Comparison of ENCODE assay signal across 8 cellular contexts in the genomic region with DNA sequence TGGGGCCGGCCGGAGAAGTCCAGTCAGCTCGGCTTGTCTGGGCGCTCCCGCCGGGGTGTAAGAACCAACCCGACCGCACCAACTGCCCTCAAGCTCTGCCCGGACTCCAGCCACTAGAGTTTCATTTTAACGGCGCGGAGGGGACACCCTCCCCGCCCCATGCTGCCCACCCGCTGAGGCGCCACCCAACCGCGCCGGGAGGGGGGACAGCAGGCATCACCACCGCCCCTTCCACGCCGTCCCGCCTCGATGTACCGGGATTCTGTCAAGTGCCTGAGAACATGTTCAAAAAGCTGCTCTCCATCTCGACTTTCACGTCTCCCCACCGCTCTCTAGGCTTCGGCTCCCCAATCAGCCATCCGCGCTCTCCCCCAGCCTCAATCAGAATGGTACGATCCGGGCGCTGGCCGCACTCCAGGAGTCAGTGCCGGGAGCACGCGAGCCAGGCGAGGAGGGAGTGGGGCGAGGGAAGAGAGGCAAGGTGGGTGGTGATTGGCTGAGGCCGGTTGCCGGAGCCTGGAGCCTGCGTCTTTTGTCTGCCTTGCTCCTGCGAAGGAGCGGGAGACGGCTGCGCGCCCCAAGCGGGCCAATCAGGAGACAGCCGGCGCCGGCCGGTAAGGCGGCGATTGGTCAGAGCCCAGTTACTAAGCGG. TPM values are rescaled to one million over a fixed set of nuclear protein-coding genes. Genes with fewer than 3 reads are reported as not detected.
DNase-seq lines count a peak whose midpoint lies in the region; ATAC-seq and TF ChIP-seq lines count a peak whose summit lies in the region.

A gene (minus strand): TSS at position 101 of the 652 bp plus-strand sequence. CDS start 677 bp downstream, outside the sequence.

- H3K36me3 Mint-ChIP-seq in nephron progenitor cell (ENCODE audit: low read depth): peaks cover 5% of the 10 kb centered on the region

- peak within 1 kb of the TSS; percentile 100 for H3K27ac Mint-ChIP-seq in nephron progenitor cell
- H3K27ac Mint-ChIP-seq in stimulated activated naive CD8-positive, alpha-beta T cell treated with anti-CD3 and anti-CD28 coated beads, Interleukin-15, amount 100 ng/mL, for 72 hours: peak within 1 kb of the TSS; percentile 99

- no peaks in the 10 kb centered on the region for H3K27me3 Mint-ChIP-seq in nephron progenitor cell (ENCODE audit: low read depth, poor library complexity)
- peaks cover 76% of the 10 kb centered on the region for H3K27me3 Mint-ChIP-seq in stimulated activated naive CD8-positive, alpha-beta T cell treated with anti-CD3 and anti-CD28 coated beads, Interleukin-15, amount 100 ng/mL, for 72 hours

- ATAC-seq in stimulated activated naive CD8-positive, alpha-beta T cell treated with anti-CD3 and anti-CD28 coated beads, Interleukin-15, amount 100 ng/mL, for 72 hours: peak; percentile 96

- TF ChIP-seq CTCF in nephron progenitor cell (IDR thresholded peaks at IDR 0.05): no peak

- H3K9me3 Mint-ChIP-seq in nephron progenitor cell: no peaks in the 10 kb centered on the region
- no peaks in the 10 kb centered on the region for H3K9me3 Mint-ChIP-seq in stimulated activated naive CD8-positive, alpha-beta T cell treated with anti-CD3 and anti-CD28 coated beads, Interleukin-15, amount 100 ng/mL, for 72 hours

- peaks cover 51% of the 10 kb centered on the region for H3K4me1 Mint-ChIP-seq in nephron progenitor cell
- peaks cover 41% of the 10 kb centered on the region for H3K4me1 Mint-ChIP-seq in stimulated activated naive CD8-positive, alpha-beta T cell treated with anti-CD3 and anti-CD28 coated beads, Interleukin-15, amount 100 ng/mL, for 72 hours

- H3K4me3 Mint-ChIP-seq in nephron progenitor cell: peak within 1 kb of the TSS; percentile 98
- H3K4me3 Mint-ChIP-seq in stimulated activated naive CD8-positive, alpha-beta T cell treated with anti-CD3 and anti-CD28 coated beads, Interleukin-15, amount 100 ng/mL, for 72 hours: peak within 1 kb of the TSS; percentile 92 to 98

- DNase-seq in EL (peak; percentile 99), H4 (ENCODE audit: low spot score) (peak; percentile 99), LoVo (ENCODE audit: low spot score) (peak; percentile 99), SHP77 (lab: John Stamatoyannopoulos, UW) (peak; percentile 99), activated gamma-delta T cell treated with Interleukin-2 at 50 U/mL for 16 hours (peak; percentile 88), fibroblast of the conjunctiva (ENCODE audit: low read depth) (peak; percentile 98), nephron progenitor cell (peak; percentile 96)
- peak; percentile 87 to 91 for DNase-seq in stimulated activated naive CD8-positive, alpha-beta T cell treated with anti-CD3 and anti-CD28 coated beads, Interleukin-15, amount 100 ng/mL, for 72 hours

RNA-seq across cellular contexts. Expression of the gene that starts here (rescaled TPM):
- total RNA-seq in H4 (2014; rRNA removed; shearing (Covaris generic)): 14.9 and 16.4 TPM in 2 replicates

Comparison
In these comparisons a context has a peak if more than half of its experiments do, and no peak if none do; other contexts are left out.
1. Peak in every context shown above with its lines: DNase-seq and ATAC-seq.